Comparison of ENCODE assay signal across 1 cellular context in genomic region chrX:112085149-112085548, GRCh38.
TF ChIP-seq lines count a peak whose summit lies in the region.

No MANE protein-coding gene starts in this region.

TF ChIP-seq in GM12878, 131 proteins besides CTCF, POLR2A, EP300 and RAD21 (continued from another document):
- no peak for TF ChIP-seq KAT2A (conservative IDR thresholded peaks at IDR 0.05; ENCODE audit: control insufficient read depth, low read depth, low read length)
- TF ChIP-seq RAD51 (IDR thresholded peaks at IDR 0.05), result no peak
- TF ChIP-seq GATAD2B (conservative IDR thresholded peaks at IDR 0.05; ENCODE audit: low read depth), result no peak
- TF ChIP-seq MYB (IDR thresholded peaks at IDR 0.05; ENCODE audit: borderline replicate concordance, low read depth, low read length), result no peak
- TF ChIP-seq ZBTB11 (CRISPR knock-in tag; IDR thresholded peaks at IDR 0.05), result no peak
- no peak for TF ChIP-seq BMI1 (IDR thresholded peaks at IDR 0.05; ENCODE audit: borderline replicate concordance)
- TF ChIP-seq PAX8 (IDR thresholded peaks at IDR 0.05), result no peak
- no peak for TF ChIP-seq TCF3 (IDR thresholded peaks at IDR 0.05; ENCODE audit: borderline replicate concordance, insufficient read depth, low read depth, low read length)
- no peak for TF ChIP-seq BRCA1 (IDR thresholded peaks at IDR 0.05; ENCODE audit: low read depth, low read length)
- no peak for TF ChIP-seq SIN3A (IDR thresholded peaks at IDR 0.05; ENCODE audit: low read depth, low read length)
